8 cellular contexts compared by ENCODE assay signal in genomic region chr14:69151458-69152180, GRCh38. TPM values are rescaled to one million over a fixed set of nuclear protein-coding genes. Genes with fewer than 3 reads are reported as not detected.
A peak's percentile ranks its signal among the peaks of the same experiment; 100 is the strongest.
DNase-seq lines count a peak whose midpoint lies in the region; ATAC-seq and TF ChIP-seq lines count a peak whose summit lies in the region.

No MANE protein-coding gene starts in this region.

- H4K20me1 ChIP-seq in Karpas-422 (ENCODE audit: insufficient read depth, low read depth, low read length) (no peaks in the 10 kb centered on the region), neural progenitor cell (ENCODE audit: low read depth) (peaks cover 27% of the 10 kb centered on the region)

- peaks cover 58% of the 10 kb centered on the region for H3K79me2 ChIP-seq in Karpas-422 (ENCODE audit: low read length)
- H3K79me2 ChIP-seq in neural progenitor cell (ENCODE audit: low read depth): peaks cover 46% of the 10 kb centered on the region

- H3K4me2 ChIP-seq in Karpas-422 (ENCODE audit: low read depth, low read length, poor library complexity, severe bottlenecking): peak overlapping the region; percentile 97
- H3K4me2 ChIP-seq in neural progenitor cell: peak overlapping the region; percentile 96

- H3K36me3 ChIP-seq in Karpas-422 (ENCODE audit: insufficient read depth, low read length) (peaks cover 30% of the 10 kb centered on the region; the same call in 1 of the 2 replicates), neural progenitor cell (no peaks in the 10 kb centered on the region), subcutaneous abdominal adipose tissue (ENCODE audit: control insufficient read depth in 5 of 5, insufficient read depth in 5 of 5, low read length in 5 of 5) (peaks cover 0 to 16% (median 9%) of the 10 kb centered on the region in 5 donors)

- ATAC-seq in GM21529 (IDR thresholded peaks at IDR 0.05; ENCODE audit: unreplicated experiment) (peak; percentile 46), foreskin keratinocyte (peak; percentile 71)

- DNase-seq in Caki2 (ENCODE audit: low read depth) (peak; percentile 60), Karpas-422 (peak; percentile 85), SIG-M5 treated with dmso at 0.1 percent for 504 hours (lab: John Stamatoyannopoulos, UW; ENCODE audit: unreplicated experiment) (peak; percentile 71), foreskin keratinocyte (peak in 1 of 2 donors; percentile 60), neural progenitor cell (ENCODE audit: low spot score) (peak; percentile 96)
- DNase-seq in activated gamma-delta T cell treated with anti-CD3 and anti-CD28 coated beads, Interleukin-2, amount 50 U/mL, for 16 hours (ENCODE audit: low read depth): peak; percentile 67

- no peaks in the 10 kb centered on the region for H3K9me2 ChIP-seq in Karpas-422 (replicated peaks; ENCODE audit: insufficient read depth, low read length)

- H3K9me3 ChIP-seq in Karpas-422 (ENCODE audit: low read length) (no peaks in the 10 kb centered on the region), neural progenitor cell (ENCODE audit: low read depth) (no peaks in the 10 kb centered on the region), subcutaneous abdominal adipose tissue (ENCODE audit: control insufficient read depth in 5 of 5, low read length in 5 of 5) (no peaks in the 10 kb centered on the region)

- H3K9me3 Mint-ChIP-seq in neural progenitor cell: no peaks in the 10 kb centered on the region

- H3K4me3 Mint-ChIP-seq in neural progenitor cell: peak overlapping the region; percentile 96

- H3K9ac ChIP-seq in Karpas-422 (ENCODE audit: low read length): peak overlapping the region; percentile 95
- peak overlapping the region; percentile 76 for H3K9ac ChIP-seq in neural progenitor cell
- peak overlapping the region; percentile 52 to 98 (median 96) for H3K9ac ChIP-seq in subcutaneous abdominal adipose tissue (ENCODE audit: low read length in 5 of 5)

- H3K27me3 ChIP-seq in Karpas-422 (ENCODE audit: low read length) (no peaks in the 10 kb centered on the region), foreskin keratinocyte (peaks cover 2% of the 10 kb centered on the region), neural progenitor cell (peaks cover 14% of the 10 kb centered on the region), subcutaneous abdominal adipose tissue (ENCODE audit: control insufficient read depth in 5 of 5, insufficient read depth in 4 of 5, low read length in 5 of 5) (no peaks in the 10 kb centered on the region)

- peaks cover 50% of the 10 kb centered on the region for H3F3A ChIP-seq in neural progenitor cell (ENCODE audit: low read depth)

- H3K4me1 Mint-ChIP-seq in neural progenitor cell: peaks cover 31% of the 10 kb centered on the region

- in situ Hi-C loops in Caki2 (cut with HindIII; ENCODE audit: low pct_unique_long_range_greater_than_20kb, low sequenced_read_pairs): no loop called here

- H3K4me3 ChIP-seq in Karpas-422 (ENCODE audit: low read length): peak overlapping the region; percentile 92
- H3K4me3 ChIP-seq in neural progenitor cell: peak overlapping the region; percentile 91
- H3K4me3 ChIP-seq in subcutaneous abdominal adipose tissue (ENCODE audit: low read depth in 1 of 5, low read length in 5 of 5): peak overlapping the region; percentile 82 to 95 (median 88)

- peak overlapping the region; percentile 88 for H3K27ac Mint-ChIP-seq in neural progenitor cell

- peak overlapping the region; percentile 77 for H2AFZ ChIP-seq in Karpas-422 (ENCODE audit: low read length)
- peak overlapping the region; percentile 69 for H2AFZ ChIP-seq in neural progenitor cell (replicated peaks)

- peaks cover 5% of the 10 kb centered on the region for H3K27me3 Mint-ChIP-seq in neural progenitor cell (ENCODE audit: insufficient read depth, low read depth)

- H3K36me3 Mint-ChIP-seq in neural progenitor cell: peaks cover 16% of the 10 kb centered on the region

- peaks cover 52% of the 10 kb centered on the region for H3K4me1 ChIP-seq in Karpas-422 (ENCODE audit: low read length)
- H3K4me1 ChIP-seq in foreskin keratinocyte: peaks cover 18% of the 10 kb centered on the region
- peaks cover 22% of the 10 kb centered on the region for H3K4me1 ChIP-seq in neural progenitor cell
- H3K4me1 ChIP-seq in subcutaneous abdominal adipose tissue (ENCODE audit: control insufficient read depth in 5 of 5, insufficient read depth in 5 of 5, low read length in 5 of 5): peaks cover 5 to 31% (median 22%) of the 10 kb centered on the region in 5 donors

- H3K27ac ChIP-seq in Karpas-422 (ENCODE audit: low read length): peak overlapping the region; percentile 83
- peak overlapping the region; percentile 72 for H3K27ac ChIP-seq in foreskin keratinocyte
- H3K27ac ChIP-seq in neural progenitor cell: peak overlapping the region; percentile 72
- H3K27ac ChIP-seq in subcutaneous abdominal adipose tissue (ENCODE audit: low read depth, low read length): peak overlapping the region; percentile 93

- peak; percentile 67 for TF ChIP-seq CTCF in foreskin keratinocyte (conservative IDR thresholded peaks at IDR 0.05)
- TF ChIP-seq CTCF in neural progenitor cell (IDR thresholded peaks at IDR 0.05): peak; percentile 75

RNA-seq across cellular contexts. Expression of gene DCAF5, which starts 1.3 kb away (rescaled TPM):
- 7.8 and 9.0 TPM in 2 replicates for total RNA-seq in Caki2 (2014; rRNA removed; shearing (Covaris generic); ENCODE audit: low replicate concordance)
- 39.8 and 45.5 TPM in 2 replicates for total RNA-seq in Karpas-422 (2014; rRNA removed; shearing (Covaris generic); ENCODE audit: low replicate concordance)
- total RNA-seq in foreskin keratinocyte: 21.3 and 23.5 TPM in 2 replicates
- polyA plus RNA-seq in foreskin keratinocyte: 9.5 and 9.8 TPM in 2 replicates
- total RNA-seq in neural progenitor cell (ENCODE audit: low replicate concordance): 22.4 and 30.8 TPM in 2 replicates

RNA-seq across cellular contexts. Expression of gene EXD2, which starts 39.7 kb away (rescaled TPM):
- total RNA-seq in Caki2 (2014; rRNA removed; shearing (Covaris generic); ENCODE audit: low replicate concordance): 10.3 and 13.0 TPM in 2 replicates
- total RNA-seq in Karpas-422 (2014; rRNA removed; shearing (Covaris generic); ENCODE audit: low replicate concordance): 12.6 and 21.3 TPM in 2 replicates
- total RNA-seq in foreskin keratinocyte: 15.7 and 18.0 TPM in 2 replicates
- 8.9 and 9.4 TPM in 2 replicates for polyA plus RNA-seq in foreskin keratinocyte
- total RNA-seq in neural progenitor cell (ENCODE audit: low replicate concordance): 22.6 and 23.2 TPM in 2 replicates
